In genomic region chr14:85129907-85130306, GRCh38 we compare ENCODE assay signal across 27 cellular contexts.
"Had no signal": no experiment of that assay in that cellular context is flagged by ENCODE, and none has a peak within 500 bp of the region (broad histone marks: within the 10 kb centered on the region; RNA-seq: fewer than 3 reads in every experiment).

No MANE protein-coding gene starts in this region.

- DNase-seq: activated CD4-positive, alpha-beta T cell treated with anti-CD3 and anti-CD28 coated beads, Interleukin-2, amount 10 ng/mL, durations not matched to agents 24 days and 14 days; activated CD4-positive, alpha-beta T cell treated with anti-CD3 and anti-CD28 coated beads, Interleukin-2, amount 50 U/mL, for 4 hours; activated CD4-positive, CD25-positive, alpha-beta regulatory T cell; activated CD8-positive, alpha-beta memory T cell treated with anti-CD3 and anti-CD28 coated beads, Interleukin-2, amount 10 ng/mL, durations not matched to agents 7 days and 5 days; activated CD8-positive, alpha-beta memory T cell treated with anti-CD3 and anti-CD28 coated beads, Interleukin-2, amount 50 U/mL, for 48 hours; activated effector memory CD4-positive, alpha-beta T cell treated with Interleukin-2 at 50 U/mL for 16 hours; activated naive CD4-positive, alpha-beta T cell treated with anti-CD3 and anti-CD28 coated beads, Interleukin-2, amount 10 ng/mL, durations not matched to agents 7 days and 5 days; activated naive CD8-positive, alpha-beta T cell treated with anti-CD3 and anti-CD28 coated beads, Interleukin-2, amount 50 U/mL, for 24 hours; activated T-cell treated with anti-CD3 and anti-CD28 coated beads, Interleukin-2, amount 50 U/mL, for 48 hours; anterior cingulate cortex; Kasumi-1; KG1; MG63; NCI-H1048; NCI-H1436 treated with DMSO at 0.1 percent for 48 hours; NCI-H1694 treated with DMSO at 0.1 percent for 48 hours; NCI-H2029; NCI-H345; NCI-H524 treated with DMSO at 0.1 percent for 48 hours; SHP77; SJCRH30; T1000; WERI-Rb-1 had no signal

- ATAC-seq: activated CD8-positive, alpha-beta memory T cell treated with anti-CD3 and anti-CD28 coated beads, Interleukin-2, amount 10 ng/mL, durations not matched to agents 7 days and 5 days; activated naive CD8-positive, alpha-beta T cell treated with anti-CD3 and anti-CD28 coated beads, Interleukin-2, amount 50 U/mL, for 24 hours; Panc1 had no signal

- H3K4me3 ChIP-seq: cardiac muscle cell, MG63, SJCRH30, SK-N-MC had no signal

- H3K36me3 Mint-ChIP-seq: activated CD8-positive, alpha-beta memory T cell treated with anti-CD3 and anti-CD28 coated beads, Interleukin-2, amount 10 ng/mL, durations not matched to agents 7 days and 5 days; activated naive CD4-positive, alpha-beta T cell treated with anti-CD3 and anti-CD28 coated beads, Interleukin-2, amount 10 ng/mL, durations not matched to agents 7 days and 5 days; activated naive CD8-positive, alpha-beta T cell had no signal

- H3K9me3 ChIP-seq: MG63, SJCRH30 had no signal

- H3K4me3 Mint-ChIP-seq: activated CD4-positive, alpha-beta T cell treated with anti-CD3 and anti-CD28 coated beads, Interleukin-2, amount 10 ng/mL, durations not matched to agents 24 days and 14 days; activated CD8-positive, alpha-beta memory T cell treated with anti-CD3 and anti-CD28 coated beads, Interleukin-2, amount 10 ng/mL, durations not matched to agents 7 days and 5 days; activated naive CD4-positive, alpha-beta T cell treated with anti-CD3 and anti-CD28 coated beads, Interleukin-2, amount 10 ng/mL, durations not matched to agents 7 days and 5 days; activated naive CD8-positive, alpha-beta T cell; activated naive CD8-positive, alpha-beta T cell treated with anti-CD3 and anti-CD28 coated beads, Interleukin-2, amount 50 U/mL, for 24 hours had no signal

- H3K27me3 ChIP-seq: cardiac muscle cell, MG63, SJCRH30 had no signal

- H3K4me1 ChIP-seq: SJCRH30 had no signal

- H3K27me3 Mint-ChIP-seq: activated CD4-positive, alpha-beta T cell treated with anti-CD3 and anti-CD28 coated beads, Interleukin-2, amount 10 ng/mL, durations not matched to agents 24 days and 14 days; activated CD8-positive, alpha-beta memory T cell treated with anti-CD3 and anti-CD28 coated beads, Interleukin-2, amount 10 ng/mL, durations not matched to agents 7 days and 5 days; activated naive CD4-positive, alpha-beta T cell treated with anti-CD3 and anti-CD28 coated beads, Interleukin-2, amount 10 ng/mL, durations not matched to agents 7 days and 5 days; activated naive CD8-positive, alpha-beta T cell; activated naive CD8-positive, alpha-beta T cell treated with anti-CD3 and anti-CD28 coated beads, Interleukin-2, amount 50 U/mL, for 24 hours had no signal

- H3K27ac ChIP-seq: cardiac muscle cell, SJCRH30, SK-N-MC, WERI-Rb-1 had no signal

- H3K27ac Mint-ChIP-seq: activated CD4-positive, alpha-beta T cell treated with anti-CD3 and anti-CD28 coated beads, Interleukin-2, amount 10 ng/mL, durations not matched to agents 24 days and 14 days; activated CD8-positive, alpha-beta memory T cell treated with anti-CD3 and anti-CD28 coated beads, Interleukin-2, amount 10 ng/mL, durations not matched to agents 7 days and 5 days; activated naive CD4-positive, alpha-beta T cell treated with anti-CD3 and anti-CD28 coated beads, Interleukin-2, amount 10 ng/mL, durations not matched to agents 7 days and 5 days; activated naive CD8-positive, alpha-beta T cell; activated naive CD8-positive, alpha-beta T cell treated with anti-CD3 and anti-CD28 coated beads, Interleukin-2, amount 50 U/mL, for 24 hours had no signal

- H3K36me3 ChIP-seq: cardiac muscle cell, MG63, SJCRH30, WERI-Rb-1 had no signal

- H3K9me3 Mint-ChIP-seq: activated CD4-positive, alpha-beta T cell treated with anti-CD3 and anti-CD28 coated beads, Interleukin-2, amount 10 ng/mL, durations not matched to agents 24 days and 14 days had no signal

- H3K4me1 Mint-ChIP-seq: activated CD4-positive, alpha-beta T cell treated with anti-CD3 and anti-CD28 coated beads, Interleukin-2, amount 10 ng/mL, durations not matched to agents 24 days and 14 days; activated CD8-positive, alpha-beta memory T cell treated with anti-CD3 and anti-CD28 coated beads, Interleukin-2, amount 10 ng/mL, durations not matched to agents 7 days and 5 days; activated naive CD4-positive, alpha-beta T cell treated with anti-CD3 and anti-CD28 coated beads, Interleukin-2, amount 10 ng/mL, durations not matched to agents 7 days and 5 days; activated naive CD8-positive, alpha-beta T cell treated with anti-CD3 and anti-CD28 coated beads, Interleukin-2, amount 50 U/mL, for 24 hours had no signal
